ENCODE assay signal across 19 cellular contexts in genomic region chr13:72820156-72820897, GRCh38. TPM values are rescaled to one million over a fixed set of nuclear protein-coding genes. Genes with fewer than 3 reads are reported as not detected.
DNase-seq lines count a peak whose midpoint lies in the region; ATAC-seq and TF ChIP-seq lines count a peak whose summit lies in the region.
"Had no signal": no experiment of that assay in that cellular context is flagged by ENCODE, and none has a peak within 500 bp of the region (broad histone marks: within the 10 kb centered on the region; RNA-seq: fewer than 3 reads in every experiment).

No MANE protein-coding gene starts in this region.

- no peak overlapping the region for H3K4ac ChIP-seq in IMR-90 (ENCODE audit: low read depth, low read length)

- ATAC-seq in IMR-90 (ENCODE audit: low read depth), result peak; percentile 51; the same call in 1 of the 2 replicates
- no peak for ATAC-seq in HG03342 (IDR thresholded peaks at IDR 0.05; ENCODE audit: unreplicated experiment)
- ATAC-seq: gastrocnemius medialis; HCT116; mucosa of descending colon; stimulated activated memory B cell treated with anti-CD40 and anti-IgM and Interleukin-4, amounts not matched to agents 10 μg/mL and 1 μg/mL and 100 μg/mL, for 72 hours; T-cell had no signal

- H3K27ac ChIP-seq in IMR-90 (ENCODE audit: insufficient read depth, low read length), result no peak overlapping the region
- H3K27ac ChIP-seq: gastrocnemius medialis, psoas muscle had no signal

- H3K4me1 ChIP-seq in IMR-90 (ENCODE audit: control insufficient read depth, insufficient read depth, low read length), result no peaks in the 10 kb centered on the region
- H3K4me1 ChIP-seq: gastrocnemius medialis, psoas muscle had no signal

- H4K5ac ChIP-seq in IMR-90 (ENCODE audit: low read depth, low read length), result no peak overlapping the region

- H3K56ac ChIP-seq in IMR-90 (ENCODE audit: extremely low read depth, insufficient read depth, low read length), result no peak overlapping the region

- no peak overlapping the region for H2BK5ac ChIP-seq in IMR-90 (ENCODE audit: low read depth, low read length, poor library complexity, severe bottlenecking)

- H3K23ac ChIP-seq in IMR-90 (ENCODE audit: low read depth, low read length), result no peak overlapping the region

- no peak overlapping the region for H2AK9ac ChIP-seq in IMR-90 (replicated peaks; ENCODE audit: low read depth, low read length, poor library complexity)

- TF ChIP-seq CTCF in IMR-90 (conservative IDR thresholded peaks at IDR 0.05; ENCODE audit: low read depth, low read length) (no peak), epithelial cell of esophagus (IDR thresholded peaks at IDR 0.05; ENCODE audit: insufficient read depth, low read depth, low read length, missing control alignments) (no peak)

- no peak for TF ChIP-seq POLR2A in IMR-90 (IDR thresholded peaks at IDR 0.05; ENCODE audit: low read depth, low read length)

- H3K18ac ChIP-seq in IMR-90 (ENCODE audit: low read depth, low read length), result no peak overlapping the region

- no peaks in the 10 kb centered on the region for H3K9me1 ChIP-seq in IMR-90 (ENCODE audit: insufficient read depth, low read length)

- H3K14ac ChIP-seq in IMR-90 (replicated peaks; ENCODE audit: low read depth, low read length), result no peak overlapping the region

- peaks cover 1% of the 10 kb centered on the region; the same call in 1 of the 2 replicates for H3K36me3 ChIP-seq in IMR-90 (ENCODE audit: control insufficient read depth, insufficient read depth, low read length)

- CTCF ChIA-PET in IMR-90 (lab: Yijun Ruan, JAX), result no interaction called here

- intact Hi-C loops in IMR-90 (cut with micrococcal nuclease), result no loop called here

- no TSS peak for BruUV-seq in IMR-90 (replicated peaks; lab: Mats Ljungman, UMichigan)

- no peak overlapping the region for H2BK20ac ChIP-seq in IMR-90 (ENCODE audit: low read depth, low read length)

- H3K4me3 ChIP-seq in IMR-90 (ENCODE audit: insufficient read depth, low read depth, low read length) (no peak overlapping the region), epithelial cell of esophagus (ENCODE audit: low read length) (no peak overlapping the region)
- H3K4me3 ChIP-seq: gastrocnemius medialis, mucosa of descending colon, psoas muscle had no signal

- H3K9me3 ChIP-seq in IMR-90 (ENCODE audit: control insufficient read depth, insufficient read depth, low read length), result no peaks in the 10 kb centered on the region
- H3K9me3 ChIP-seq: gastrocnemius medialis, mucosa of descending colon, psoas muscle had no signal

- no peaks in the 10 kb centered on the region for H4K20me1 ChIP-seq in IMR-90 (ENCODE audit: insufficient read depth, low read length)

- no peaks in the 10 kb centered on the region; a peak in 2 of 4 replicates for H3K79me1 ChIP-seq in IMR-90 (ENCODE audit: low read depth in 1 of 2, low read length in 2 of 2)

- DNase-seq in EH (ENCODE audit: low read depth), result peak; percentile 67
- peak; percentile 76 for DNase-seq in IMR-90
- peak; percentile 53 for DNase-seq in epithelial cell of esophagus (ENCODE audit: low read depth)
- DNase-seq in myocyte (ENCODE audit: low read depth), result peak; percentile 14
- DNase-seq in stimulated activated CD4-positive, alpha-beta T cell treated with anti-CD3 and anti-CD28 coated beads, Interleukin-4, amount 100 ng/mL, for 4 hours, result no peak
- DNase-seq in SIG-M5 (lab: John Stamatoyannopoulos, UW), result no peak
- DNase-seq in T1000 (lab: John Stamatoyannopoulos, UW), result no peak
- DNase-seq: activated naive CD8-positive, alpha-beta T cell treated with anti-CD3 and anti-CD28 coated beads for 36 hours; gastrocnemius medialis; immature natural killer cell; MM.1S; mucosa of descending colon; NCI-H345; psoas muscle; stimulated activated CD4-positive, alpha-beta T cell treated with anti-CD3 and anti-CD28 coated beads, Interleukin-4, amount 100 ng/mL, for 24 hours; T-cell had no signal

- no peak overlapping the region for H2BK120ac ChIP-seq in IMR-90 (ENCODE audit: low read depth, low read length)

- no peaks in the 10 kb centered on the region for H3K27me3 ChIP-seq in IMR-90 (ENCODE audit: control insufficient read depth, insufficient read depth, low read length)
- H3K27me3 ChIP-seq: gastrocnemius medialis had no signal

- H2AK5ac ChIP-seq in IMR-90 (ENCODE audit: low read depth, low read length), result no peak overlapping the region

- no peak overlapping the region for H3K9ac ChIP-seq in IMR-90 (ENCODE audit: low read depth, low read length)

- dilution Hi-C loops in IMR-90 (cut with HindIII; ENCODE audit: low sequenced_read_pairs, unreplicated experiment), result no loop called here

- in situ Hi-C loops in IMR-90 (cut with MboI; ENCODE audit: low sequenced_read_pairs), result loop anchor here (25.0 kb wide), 1 partner anchor 892 kb away; no protein-coding TSS in a partner anchor

- H4K8ac ChIP-seq in IMR-90 (ENCODE audit: low read depth in 2 of 2, low read length in 2 of 2), result no peak overlapping the region

- no peak overlapping the region for H3K4me2 ChIP-seq in IMR-90 (ENCODE audit: low read depth, low read length)

- TF ChIP-seq RAD21 in IMR-90 (IDR thresholded peaks at IDR 0.05; ENCODE audit: low read length), result no peak

- POLR2A ChIA-PET in IMR-90 (lab: Charles Lee; ENCODE audit: unreplicated experiment), result no interaction called here

- no peak overlapping the region for H2BK15ac ChIP-seq in IMR-90 (ENCODE audit: low read depth, low read length)

- no peak overlapping the region for H4K91ac ChIP-seq in IMR-90 (ENCODE audit: insufficient read depth, low read depth, low read length)

- WGBS in IMR-90 (ENCODE audit: extremely low coverage in 2 of 2, insufficient read length in 1 of 2), 2 experiments, result no CpG with 5 or more reads among the region's 8 CpGs

- no peak overlapping the region for H2AFZ ChIP-seq in IMR-90 (replicated peaks; ENCODE audit: low read length, poor library complexity)

TF ChIP-seq in IMR-90, 13 proteins besides CTCF, POLR2A, EP300 and RAD21:
- no peak for TF ChIP-seq MAFK (IDR thresholded peaks at IDR 0.05; ENCODE audit: low read depth, low read length)
- TF ChIP-seq CEBPB (IDR thresholded peaks at IDR 0.05; ENCODE audit: low read depth, low read length), result no peak
- TF ChIP-seq RCOR1 (IDR thresholded peaks at IDR 0.05; ENCODE audit: insufficient replicate concordance, low read length), result no peak
- no peak for TF ChIP-seq NFE2L2 (IDR thresholded peaks at IDR 0.05; ENCODE audit: low read depth, low read length)
- TF ChIP-seq MXI1 (IDR thresholded peaks at IDR 0.05; ENCODE audit: borderline replicate concordance, low read depth, low read length), result no peak
- TF ChIP-seq USF2 (IDR thresholded peaks at IDR 0.05; ENCODE audit: low read depth, low read length), result no peak
- no peak for TF ChIP-seq SMC3 (IDR thresholded peaks at IDR 0.05; ENCODE audit: low read depth, low read length)
- TF ChIP-seq RFX5 (IDR thresholded peaks at IDR 0.05; ENCODE audit: low read depth, low read length), result no peak

RNA-seq across cellular contexts. Expression of gene PIBF1, which starts 38.4 kb away (rescaled TPM):
- 13.3 and 26.9 TPM in 2 replicates for total RNA-seq in IMR-90 (2012; rRNA removed)
- polyA plus RNA-seq in IMR-90 (2012; rRNA removed), result 5.1 TPM in 2 replicates
- 0.30 and 0.41 TPM in 2 replicates for polyA plus RNA-seq in IMR-90 (2012; cell fraction: cytosol; rRNA removed)
- polyA plus RNA-seq in IMR-90 (2012; cell fraction: nucleus; rRNA removed; ENCODE audit: low replicate concordance), result 0.48 and 2.3 TPM in 2 replicates
- 17.5 and 19.6 TPM in 2 replicates for total RNA-seq in myocyte
- polyA plus RNA-seq in myocyte (2012), result 7.1 TPM

RNA-seq across cellular contexts. Expression of gene DIS3, which starts 38.6 kb away (rescaled TPM):
- total RNA-seq in IMR-90 (2012; rRNA removed), result 33.3 and 60.3 TPM in 2 replicates
- 17.0 and 19.3 TPM in 2 replicates for polyA plus RNA-seq in IMR-90 (2012; rRNA removed)
- polyA plus RNA-seq in IMR-90 (2012; cell fraction: cytosol; rRNA removed), result 4.0 and 7.1 TPM in 2 replicates
- polyA plus RNA-seq in IMR-90 (2012; cell fraction: nucleus; rRNA removed; ENCODE audit: low replicate concordance), result 10.7 and 16.2 TPM in 2 replicates
- 29.0 and 31.4 TPM in 2 replicates for total RNA-seq in myocyte
- 8.6 TPM for polyA plus RNA-seq in myocyte (2012)

Comparison
In these comparisons a context has a peak if more than half of its experiments do, and no peak if none do; other contexts are left out.
1. DNase-seq: peak in EH (single experiment), IMR-90 (single experiment), epithelial cell of esophagus (single experiment) and myocyte (single experiment); none in stimulated activated CD4-positive, alpha-beta T cell treated with anti-CD3 and anti-CD28 coated beads, Interleukin-4, amount 100 ng/mL, for 4 hours (0 of 2), SIG-M5 (single experiment) and T1000 (single experiment).